Comparison of ENCODE assay signal across 8 cellular contexts in the genomic region with DNA sequence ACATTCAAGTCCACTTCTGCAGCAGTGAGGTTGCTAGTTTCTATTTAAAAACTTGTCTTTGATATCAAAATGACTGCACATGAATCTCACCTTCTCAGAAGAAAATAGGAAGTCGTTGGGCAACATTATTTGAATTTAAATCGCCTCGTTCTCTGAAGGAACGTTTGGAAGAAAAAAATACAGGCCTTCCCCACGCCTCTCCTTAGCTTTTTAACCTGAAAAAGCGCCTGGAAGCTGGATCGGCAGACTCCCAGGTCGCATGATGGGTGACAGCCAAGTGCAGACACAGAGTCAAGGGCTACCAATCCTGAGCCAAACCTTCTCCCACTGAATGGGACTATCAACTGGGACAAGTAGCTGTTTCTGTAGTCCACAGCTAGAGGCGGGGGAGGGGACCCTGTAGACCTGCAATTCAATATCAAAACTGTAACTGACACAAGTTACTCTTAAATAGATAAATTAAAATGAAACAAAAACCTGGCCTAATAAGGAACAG. TPM values are rescaled to one million over a fixed set of nuclear protein-coding genes. Genes with fewer than 3 reads are reported as not detected.
DNase-seq lines count a peak whose midpoint lies in the region; ATAC-seq lines count a peak whose summit lies in the region.

No MANE protein-coding gene starts in this region.

- POLR2A ChIA-PET in activated CD4-positive, alpha-beta memory T cell treated with anti-CD3 and anti-CD28 coated beads for 36 hours (lab: Charles Lee): interaction anchor here (0.7 to 4.6 kb wide), 15 partner anchors 9 to 114 kb away, joined by 3 to 44 read pairs (median 6); no protein-coding TSS in a partner anchor

- H3K36me3 Mint-ChIP-seq in activated CD4-positive, alpha-beta memory T cell treated with anti-CD3 and anti-CD28 coated beads for 36 hours: peaks cover 3% of the 10 kb centered on the region
- peaks cover 1 to 17% of the 10 kb centered on the region in 2 donors for H3K36me3 Mint-ChIP-seq in stimulated activated naive B cell treated with anti-CD40 and anti-IgM and Interleukin-4, amounts not matched to agents 10 μg/mL and 1 μg/mL and 100 μg/mL, for 72 hours

- CTCF ChIA-PET in activated CD4-positive, alpha-beta memory T cell treated with anti-CD3 and anti-CD28 coated beads for 36 hours (lab: Charles Lee): interaction anchor here (0.6 to 4.9 kb wide), 50 partner anchors 8 to 280 kb away, joined by 3 to 127 read pairs (median 7); a partner anchor contains a TSS

- peaks cover 67% of the 10 kb centered on the region for H3K4me1 Mint-ChIP-seq in activated CD4-positive, alpha-beta memory T cell treated with anti-CD3 and anti-CD28 coated beads for 36 hours (ENCODE audit: low read depth)
- peaks cover 55 to 61% of the 10 kb centered on the region in 2 donors for H3K4me1 Mint-ChIP-seq in stimulated activated naive B cell treated with anti-CD40 and anti-IgM and Interleukin-4, amounts not matched to agents 10 μg/mL and 1 μg/mL and 100 μg/mL, for 72 hours

- H3K4me3 Mint-ChIP-seq in activated CD4-positive, alpha-beta memory T cell treated with anti-CD3 and anti-CD28 coated beads for 36 hours: peak overlapping the region; percentile 91
- H3K4me3 Mint-ChIP-seq in stimulated activated naive B cell treated with anti-CD40 and anti-IgM and Interleukin-4, amounts not matched to agents 10 μg/mL and 1 μg/mL and 100 μg/mL, for 72 hours: peak overlapping the region; percentile 93 to 95

- no peaks in the 10 kb centered on the region for H3K27me3 Mint-ChIP-seq in activated CD4-positive, alpha-beta memory T cell treated with anti-CD3 and anti-CD28 coated beads for 36 hours
- H3K27me3 Mint-ChIP-seq in stimulated activated naive B cell treated with anti-CD40 and anti-IgM and Interleukin-4, amounts not matched to agents 10 μg/mL and 1 μg/mL and 100 μg/mL, for 72 hours: no peaks in the 10 kb centered on the region

- H3K27ac Mint-ChIP-seq in activated CD4-positive, alpha-beta memory T cell treated with anti-CD3 and anti-CD28 coated beads for 36 hours: peak overlapping the region; percentile 88
- H3K27ac Mint-ChIP-seq in stimulated activated naive B cell treated with anti-CD40 and anti-IgM and Interleukin-4, amounts not matched to agents 10 μg/mL and 1 μg/mL and 100 μg/mL, for 72 hours: no peak overlapping the region

- peak; percentile 31 for DNase-seq in NCI-H2029 (lab: John Stamatoyannopoulos, UW)
- DNase-seq in NCI-H2029 treated with DMSO at 0.1 percent for 48 hours (lab: John Stamatoyannopoulos, UW): no peak
- peak; percentile 48 for DNase-seq in activated CD4-positive, alpha-beta memory T cell treated with anti-CD3 and anti-CD28 coated beads for 36 hours
- peak; percentile 46 for DNase-seq in left ventricle myocardium superior
- DNase-seq in stimulated activated naive B cell treated with anti-CD40 and anti-IgM and Interleukin-4, amounts not matched to agents 10 μg/mL and 1 μg/mL and 100 μg/mL, for 72 hours: no peak
- no peak for DNase-seq in T-helper 9 cell
- DNase-seq in SW 1271 (lab: John Stamatoyannopoulos, UW): no peak

- ATAC-seq in left ventricle myocardium superior: peak; percentile 36
- no peak for ATAC-seq in stimulated activated naive B cell treated with anti-CD40 and anti-IgM and Interleukin-4, amounts not matched to agents 10 μg/mL and 1 μg/mL and 100 μg/mL, for 72 hours (replicated peaks)
- no peak for ATAC-seq in GM21723 (IDR thresholded peaks at IDR 0.05; ENCODE audit: unreplicated experiment)

- intact Hi-C loops in activated CD4-positive, alpha-beta memory T cell treated with anti-CD3 and anti-CD28 coated beads for 36 hours (cut with micrococcal nuclease): loop anchor here (1.0 to 5.0 kb wide), 12 partner anchors 9 to 280 kb away; a partner anchor contains a TSS
- intact Hi-C loops in left ventricle myocardium superior (cut with micrococcal nuclease): loop anchor here (10.0 kb wide), 1 partner anchor 97 kb away; no protein-coding TSS in a partner anchor

- no peaks in the 10 kb centered on the region for H3K9me3 Mint-ChIP-seq in activated CD4-positive, alpha-beta memory T cell treated with anti-CD3 and anti-CD28 coated beads for 36 hours
- H3K9me3 Mint-ChIP-seq in stimulated activated naive B cell treated with anti-CD40 and anti-IgM and Interleukin-4, amounts not matched to agents 10 μg/mL and 1 μg/mL and 100 μg/mL, for 72 hours: no peaks in the 10 kb centered on the region

RNA-seq across cellular contexts. Expression of a gene that starts 2.2 kb away (rescaled TPM):
- 10 to 100 TPM; 25.3 to 25.5 TPM for total RNA-seq in activated CD4-positive, alpha-beta memory T cell treated with anti-CD3 and anti-CD28 coated beads for 36 hours
- 45.3 TPM for total RNA-seq in left ventricle myocardium superior

RNA-seq across cellular contexts. Expression of a gene that starts 49.7 kb away (rescaled TPM):
- 10 to 100 TPM; 28.2 to 33.1 TPM for total RNA-seq in activated CD4-positive, alpha-beta memory T cell treated with anti-CD3 and anti-CD28 coated beads for 36 hours
- 13.7 TPM for total RNA-seq in left ventricle myocardium superior

RNA-seq across cellular contexts. Expression of a gene that starts 59.6 kb away (rescaled TPM):
- 10 to 100 TPM; 17.5 to 17.8 TPM for total RNA-seq in activated CD4-positive, alpha-beta memory T cell treated with anti-CD3 and anti-CD28 coated beads for 36 hours
- total RNA-seq in left ventricle myocardium superior: 13.8 TPM

Comparison
In these comparisons a context has a peak if more than half of its experiments do, and no peak if none do; other contexts are left out.
1. DNase-seq: peak in NCI-H2029 (single experiment), activated CD4-positive, alpha-beta memory T cell treated with anti-CD3 and anti-CD28 coated beads for 36 hours (single experiment) and left ventricle myocardium superior (single experiment); none in NCI-H2029 treated with DMSO at 0.1 percent for 48 hours (single experiment), stimulated activated naive B cell treated with anti-CD40 and anti-IgM and Interleukin-4, amounts not matched to agents 10 μg/mL and 1 μg/mL and 100 μg/mL, for 72 hours (single experiment), T-helper 9 cell (single experiment) and SW 1271 (0 of 2).